ENCODE assay signal across 24 cellular contexts in the genomic region with DNA sequence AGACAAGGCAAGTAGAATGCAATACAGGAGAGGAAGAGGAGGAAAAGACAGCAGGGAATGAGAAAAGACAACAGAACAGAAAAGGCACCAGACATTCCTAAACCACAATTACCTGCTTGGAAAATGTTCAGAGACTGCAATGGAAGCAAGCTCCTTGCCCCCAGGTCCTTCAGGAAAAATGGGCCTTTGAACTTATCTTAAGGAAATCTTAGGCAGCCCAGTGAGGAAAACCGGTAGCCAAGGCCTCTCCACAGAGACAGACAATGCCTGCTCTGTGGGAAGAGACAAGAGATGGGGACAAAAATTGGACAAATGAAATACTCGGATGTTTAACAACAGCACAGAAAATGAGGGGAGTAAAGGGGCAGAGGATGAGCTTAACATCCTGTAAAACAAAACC. TPM values are rescaled to one million over a fixed set of nuclear protein-coding genes. Genes with fewer than 3 reads are reported as not detected.
"Had no signal": no experiment of that assay in that cellular context is flagged by ENCODE, and none has a peak within 500 bp of the region (broad histone marks: within the 10 kb centered on the region; RNA-seq: fewer than 3 reads in every experiment).

No MANE protein-coding gene starts in this region.

- FAIRE-seq: endometrium, kidney had no signal

- H3K4me3 Mint-ChIP-seq: immature natural killer cell; naive thymus-derived CD8-positive, alpha-beta T cell; stimulated activated naive CD8-positive, alpha-beta T cell treated with anti-CD3 and anti-CD28 coated beads, Interleukin-15, Interleukin-2, amounts not matched to agents 100 ng/mL and 50 ng/mL, for 24 hours had no signal

- H3K9me3 ChIP-seq: esophagus muscularis mucosa, gastrocnemius medialis, left ventricle myocardium inferior, mucosa of descending colon, ovary, right atrium auricular region, sigmoid colon, tibial artery, upper lobe of right lung, vagina had no signal

- H3K4me3 ChIP-seq: esophagus muscularis mucosa, gastrocnemius medialis, left ventricle myocardium inferior, lung, mucosa of descending colon, ovary, right atrium auricular region, sigmoid colon, skin epidermis, tibial artery, upper lobe of right lung, vagina had no signal

- H3K4me1 ChIP-seq: esophagus muscularis mucosa, gastrocnemius medialis, left ventricle myocardium inferior, right atrium auricular region, upper lobe of right lung, vagina had no signal

- H3K27ac ChIP-seq: epithelial cell of prostate, esophagus muscularis mucosa, gastrocnemius medialis, left ventricle myocardium inferior, ovary, right atrium auricular region, sigmoid colon, skin epidermis, tibial artery, upper lobe of right lung, vagina had no signal

- H3K36me3 ChIP-seq: esophagus muscularis mucosa, gastrocnemius medialis, left ventricle myocardium inferior, ovary, right atrium auricular region, sigmoid colon, tibial artery, upper lobe of right lung, vagina had no signal

- H3K9me3 Mint-ChIP-seq: naive thymus-derived CD8-positive, alpha-beta T cell; stimulated activated naive CD8-positive, alpha-beta T cell treated with anti-CD3 and anti-CD28 coated beads, Interleukin-15, Interleukin-2, amounts not matched to agents 100 ng/mL and 50 ng/mL, for 24 hours had no signal

- DNase-seq: effector memory CD4-positive, alpha-beta T cell; gastrocnemius medialis; immature natural killer cell; kidney; left cardiac atrium; left ventricle myocardium inferior; mesenchymal stem cell; mucosa of descending colon; naive thymus-derived CD8-positive, alpha-beta T cell; ovary; sigmoid colon; stimulated activated CD4-positive, alpha-beta T cell treated with anti-CD3 and anti-CD28 coated beads, Interleukin-2, amount 100 ng/mL, for 48 hours; tibial artery; upper lobe of right lung had no signal

- H3K27ac Mint-ChIP-seq: immature natural killer cell; stimulated activated naive CD8-positive, alpha-beta T cell treated with anti-CD3 and anti-CD28 coated beads, Interleukin-15, Interleukin-2, amounts not matched to agents 100 ng/mL and 50 ng/mL, for 24 hours had no signal

- H3K27me3 ChIP-seq: esophagus muscularis mucosa, ovary, right atrium auricular region, sigmoid colon, tibial artery, upper lobe of right lung, vagina had no signal

- H3K36me3 Mint-ChIP-seq: immature natural killer cell; naive thymus-derived CD8-positive, alpha-beta T cell had no signal

- ATAC-seq: gastrocnemius medialis; naive thymus-derived CD8-positive, alpha-beta T cell; upper lobe of right lung had no signal

RNA-seq across cellular contexts. Expression of gene HTR4, which starts 31.2 kb away (rescaled TPM):
- total RNA-seq: fibroblast of villous mesenchyme; naive thymus-derived CD8-positive, alpha-beta T cell had no signal
- polyA plus RNA-seq: immature natural killer cell; lung; naive thymus-derived CD8-positive, alpha-beta T cell; neural cell had no signal
